Comparison of ENCODE assay signal across 8 cellular contexts in genomic region chr5:96662725-96663513, GRCh38. TPM values are rescaled to one million over a fixed set of nuclear protein-coding genes. Genes with fewer than 3 reads are reported as not detected.
A peak's percentile ranks its signal among the peaks of the same experiment; 100 is the strongest.
DNase-seq lines count a peak whose midpoint lies in the region; ATAC-seq and TF ChIP-seq lines count a peak whose summit lies in the region.

No MANE protein-coding gene starts in this region.

- H3K4me3 ChIP-seq in H7 (ENCODE audit: insufficient read depth, low read depth, low read length), result peak overlapping the region; percentile 73
- H3K4me3 ChIP-seq in SK-N-SH (ENCODE audit: low read depth in 2 of 2, low read length in 1 of 2), result peak overlapping the region; percentile 74 to 90
- H3K4me3 ChIP-seq in parathyroid adenoma (ENCODE audit: low read depth, low read length), result peak overlapping the region; percentile 72
- peak overlapping the region; percentile 87 to 99 (median 92) for H3K4me3 ChIP-seq in tibial nerve

- H3K9me2 ChIP-seq in SK-N-SH, result no peaks in the 10 kb centered on the region

- no peaks in the 10 kb centered on the region for H3K36me3 ChIP-seq in H7 (replicated peaks; ENCODE audit: control insufficient read depth, insufficient read depth, low read length)
- H3K36me3 ChIP-seq in SK-N-SH (replicated peaks in 1 of 2; ENCODE audit: control insufficient read depth in 1 of 2, insufficient read depth in 2 of 2, low read length in 1 of 2), result peaks cover 0 to 3% of the 10 kb centered on the region in 2 experiments
- H3K36me3 ChIP-seq in parathyroid adenoma (ENCODE audit: control insufficient read depth, insufficient read depth, low read length), result no peaks in the 10 kb centered on the region
- H3K36me3 ChIP-seq in tibial nerve, result no peaks in the 10 kb centered on the region

- peaks cover 51% of the 10 kb centered on the region for H3K79me2 ChIP-seq in SK-N-SH (ENCODE audit: insufficient read depth)
- peaks cover 10% of the 10 kb centered on the region for H3K79me2 ChIP-seq in parathyroid adenoma

- H3K27ac ChIP-seq in SK-N-SH (ENCODE audit: low read depth in 2 of 2, low read length in 1 of 2) (peak overlapping the region; percentile 80 to 85), parathyroid adenoma (peak overlapping the region; percentile 92), tibial nerve (peak overlapping the region; percentile 97 to 100 (median 99))

- H3K9ac ChIP-seq in SK-N-SH, result peak overlapping the region; percentile 97
- H3K9ac ChIP-seq in parathyroid adenoma, result peak overlapping the region; percentile 79

- peaks cover 13% of the 10 kb centered on the region for H3F3A ChIP-seq in SK-N-SH (replicated peaks; ENCODE audit: insufficient read depth)

- intact Hi-C loops in Right ventricle myocardium inferior (cut with DNase I), result loop anchor here (2.0 to 10.0 kb wide), 5 partner anchors 40 to 274 kb away; partner anchors contain the start of gene LNPEP

- 4% methylated on average over 25 of the region's 59 CpGs for WGBS in SK-N-SH (ENCODE audit: low lambda C conversion rate)
- WGBS in tibial nerve, 2 donors, result 0 to 2% methylated on average over 19 to 58 of the region's 59 CpGs

- peaks cover 4% of the 10 kb centered on the region for H3K36me3 Mint-ChIP-seq in activated naive CD8-positive, alpha-beta T cell treated with anti-CD3 and anti-CD28 coated beads, Interleukin-2, amount 10 ng/mL, durations not matched to agents 7 days and 5 days

- H2AFZ ChIP-seq in SK-N-SH (ENCODE audit: low read depth) (peak overlapping the region; percentile 72), parathyroid adenoma (peak overlapping the region; percentile 94)

- peak overlapping the region; percentile 99 for H3K4me3 Mint-ChIP-seq in activated naive CD8-positive, alpha-beta T cell treated with anti-CD3 and anti-CD28 coated beads, Interleukin-2, amount 10 ng/mL, durations not matched to agents 7 days and 5 days

- peak; percentile 79 to 86 for TF ChIP-seq POLR2A in tibial nerve (IDR thresholded peaks at IDR 0.05)

- CTCF ChIA-PET in SK-N-SH (lab: Yijun Ruan, JAX), result interaction anchor here (0.7 to 1.8 kb wide), 7 partner anchors 10 to 871 kb away, joined by 3 to 7 read pairs (median 3); no protein-coding TSS in a partner anchor

- H3K9me3 Mint-ChIP-seq in activated naive CD8-positive, alpha-beta T cell treated with anti-CD3 and anti-CD28 coated beads, Interleukin-2, amount 10 ng/mL, durations not matched to agents 7 days and 5 days, result no peaks in the 10 kb centered on the region

- no peak for TF ChIP-seq CTCF in SK-N-SH (IDR thresholded peaks at IDR 0.05)
- no peak for TF ChIP-seq CTCF in parathyroid adenoma (IDR thresholded peaks at IDR 0.05)
- peak in 1 of 5 experiments; percentile 23 for TF ChIP-seq CTCF in tibial nerve (IDR thresholded peaks at IDR 0.05)

- peak overlapping the region; percentile 98 for H3K27ac Mint-ChIP-seq in activated naive CD8-positive, alpha-beta T cell treated with anti-CD3 and anti-CD28 coated beads, Interleukin-2, amount 10 ng/mL, durations not matched to agents 7 days and 5 days

- H3K4me1 ChIP-seq in SK-N-SH (ENCODE audit: control insufficient read depth in 1 of 2, insufficient read depth in 2 of 2, low read depth in 1 of 2, low read length in 1 of 2) (peaks cover 0 to 7% of the 10 kb centered on the region in 2 experiments; a peak in 1 of 4 replicates), parathyroid adenoma (no peaks in the 10 kb centered on the region), tibial nerve (peaks cover 0 to 44% (median 7%) of the 10 kb centered on the region in 4 donors)

- H3K4me1 Mint-ChIP-seq in activated naive CD8-positive, alpha-beta T cell treated with anti-CD3 and anti-CD28 coated beads, Interleukin-2, amount 10 ng/mL, durations not matched to agents 7 days and 5 days, result peaks cover 31% of the 10 kb centered on the region

- peaks cover 10% of the 10 kb centered on the region for H3K27me3 Mint-ChIP-seq in activated naive CD8-positive, alpha-beta T cell treated with anti-CD3 and anti-CD28 coated beads, Interleukin-2, amount 10 ng/mL, durations not matched to agents 7 days and 5 days

- POLR2A ChIA-PET in SK-N-SH (lab: Yijun Ruan, JAX), result interaction anchor here (0.8 kb wide), 1 partner anchor 145 kb away, joined by 3 read pairs; the partner anchor contains the start of gene ERAP1
- POLR2A ChIA-PET in activated naive CD8-positive, alpha-beta T cell treated with anti-CD3 and anti-CD28 coated beads, Interleukin-2, amount 10 ng/mL, durations not matched to agents 7 days and 5 days (lab: Charles Lee), result interaction anchor here (0.7 to 3.6 kb wide), 14 partner anchors 7 to 853 kb away, joined by 3 to 26 read pairs (median 4); partner anchors contain the start of genes ERAP1 and ERAP2

- no peak for TF ChIP-seq RAD21 in SK-N-SH (IDR thresholded peaks at IDR 0.05; ENCODE audit: low read length)

- TF ChIP-seq EP300 in SK-N-SH (IDR thresholded peaks at IDR 0.05; ENCODE audit: borderline replicate concordance in 1 of 2, low read depth in 1 of 2, low read length in 1 of 2), result no peak
- peak in 1 of 2 donors; percentile 93 for TF ChIP-seq EP300 in tibial nerve (IDR thresholded peaks at IDR 0.05)

- H3K27me3 ChIP-seq in H7 (ENCODE audit: control insufficient read depth, insufficient read depth, low read length) (peaks cover 34% of the 10 kb centered on the region), SK-N-SH (ENCODE audit: insufficient read depth) (no peaks in the 10 kb centered on the region), parathyroid adenoma (ENCODE audit: control insufficient read depth, insufficient read depth, low read length) (no peaks in the 10 kb centered on the region), tibial nerve (no peaks in the 10 kb centered on the region)

- H3K4me2 ChIP-seq in SK-N-SH, result peak overlapping the region; percentile 92
- peak overlapping the region; percentile 73 for H3K4me2 ChIP-seq in parathyroid adenoma (ENCODE audit: low read length)

- peak; percentile 97 for DNase-seq in GM03348 (ENCODE audit: low spot score)
- DNase-seq in H7, result peak; percentile 95
- peak; percentile 91 for DNase-seq in M059J (ENCODE audit: low read depth)
- peak; percentile 88 for DNase-seq in SK-N-SH
- DNase-seq in activated naive CD8-positive, alpha-beta T cell treated with anti-CD3 and anti-CD28 coated beads, Interleukin-2, amount 10 ng/mL, durations not matched to agents 7 days and 5 days, result peak; percentile 92
- DNase-seq in Right ventricle myocardium inferior (ENCODE audit: missing footprints), result peak; percentile 97
- DNase-seq in tibial nerve (ENCODE audit: low spot score in 2 of 2), result peak; percentile 88 to 90

- peak; percentile 73 for ATAC-seq in activated naive CD8-positive, alpha-beta T cell treated with anti-CD3 and anti-CD28 coated beads, Interleukin-2, amount 10 ng/mL, durations not matched to agents 7 days and 5 days (ENCODE audit: low read depth)
- peak; percentile 93 for ATAC-seq in Right ventricle myocardium inferior

- peaks cover 48% of the 10 kb centered on the region for H4K20me1 ChIP-seq in SK-N-SH (ENCODE audit: insufficient read depth)

- H3K9me3 ChIP-seq in SK-N-SH (no peaks in the 10 kb centered on the region), parathyroid adenoma (ENCODE audit: control insufficient read depth, low read length) (no peaks in the 10 kb centered on the region), tibial nerve (no peaks in the 10 kb centered on the region)

TF ChIP-seq in SK-N-SH, 30 proteins besides CTCF, POLR2A, EP300 and RAD21 (continues in another document):
- TF ChIP-seq TAF1 (IDR thresholded peaks at IDR 0.05; ENCODE audit: borderline replicate concordance, low read depth, low read length) (peak; percentile 30), FOSL2 (IDR thresholded peaks at IDR 0.05; ENCODE audit: borderline replicate concordance, low read depth) (no peak), NRF1 (IDR thresholded peaks at IDR 0.05; ENCODE audit: low read depth, low read length) (peak; percentile 62), TCF12 (IDR thresholded peaks at IDR 0.05) (0 out of 2 replicates have a peak, but pooled peaks have one; percentile 8), TEAD4 (IDR thresholded peaks at IDR 0.05; ENCODE audit: borderline replicate concordance, insufficient read depth) (no peak), SMC3 (IDR thresholded peaks at IDR 0.05; ENCODE audit: low read depth, low read length) (no peak), EZH2phosphoT487 (IDR thresholded peaks at IDR 0.05; ENCODE audit: borderline replicate concordance, low read depth) (no peak), CHD2 (IDR thresholded peaks at IDR 0.05; ENCODE audit: low read length, partially characterized antibody) (no peak), POLR2AphosphoS5 (IDR thresholded peaks at IDR 0.05; ENCODE audit: low read depth, low read length) (peak; percentile 60)
- TF ChIP-seq, protein P1, sequence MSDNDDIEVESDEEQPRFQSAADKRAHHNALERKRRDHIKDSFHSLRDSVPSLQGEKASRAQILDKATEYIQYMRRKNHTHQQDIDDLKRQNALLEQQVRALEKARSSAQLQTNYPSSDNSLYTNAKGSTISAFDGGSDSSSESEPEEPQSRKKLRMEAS (IDR thresholded peaks at IDR 0.05; ENCODE audit: low read depth), result peak; percentile 33; the same call in 1 of the 2 replicates

RNA-seq across cellular contexts. Expression of gene CAST, which starts 0.7 kb away (rescaled TPM):
- total RNA-seq in H7 (2014; rRNA removed; shearing (Covaris generic)), result 12.0 and 18.8 TPM in 2 replicates
- total RNA-seq in M059J (2014; rRNA removed; shearing (Covaris generic)), result 88.2 and 149 TPM in 2 replicates
- polyA plus RNA-seq in SK-N-SH (2012; rRNA removed), result 80.2 and 82.9 TPM in 2 replicates
- 95.6 and 113 TPM in 2 replicates for polyA plus RNA-seq in SK-N-SH (2012; cell fraction: cytosol; rRNA removed)
- 53.8 and 106 TPM in 2 replicates for polyA plus RNA-seq in SK-N-SH (2012; cell fraction: nucleus; rRNA removed)
- total RNA-seq in activated naive CD8-positive, alpha-beta T cell treated with anti-CD3 and anti-CD28 coated beads, Interleukin-2, amount 10 ng/mL, durations not matched to agents 7 days and 5 days, result 100 to 1,000 TPM; 165 to 174 TPM
- total RNA-seq in Right ventricle myocardium inferior, result 461 TPM
- 100 to 1,000 TPM; 247 to 316 (median 259) TPM for total RNA-seq in tibial nerve

Comparison
In these comparisons a context has a peak if more than half of its experiments do, and no peak if none do; other contexts are left out.
1. Peak in every context shown above with its lines: DNase-seq, ATAC-seq, H3K4me3 ChIP-seq and H3K27ac ChIP-seq.